ENCODE assay signal across 24 cellular contexts in the genomic region with DNA sequence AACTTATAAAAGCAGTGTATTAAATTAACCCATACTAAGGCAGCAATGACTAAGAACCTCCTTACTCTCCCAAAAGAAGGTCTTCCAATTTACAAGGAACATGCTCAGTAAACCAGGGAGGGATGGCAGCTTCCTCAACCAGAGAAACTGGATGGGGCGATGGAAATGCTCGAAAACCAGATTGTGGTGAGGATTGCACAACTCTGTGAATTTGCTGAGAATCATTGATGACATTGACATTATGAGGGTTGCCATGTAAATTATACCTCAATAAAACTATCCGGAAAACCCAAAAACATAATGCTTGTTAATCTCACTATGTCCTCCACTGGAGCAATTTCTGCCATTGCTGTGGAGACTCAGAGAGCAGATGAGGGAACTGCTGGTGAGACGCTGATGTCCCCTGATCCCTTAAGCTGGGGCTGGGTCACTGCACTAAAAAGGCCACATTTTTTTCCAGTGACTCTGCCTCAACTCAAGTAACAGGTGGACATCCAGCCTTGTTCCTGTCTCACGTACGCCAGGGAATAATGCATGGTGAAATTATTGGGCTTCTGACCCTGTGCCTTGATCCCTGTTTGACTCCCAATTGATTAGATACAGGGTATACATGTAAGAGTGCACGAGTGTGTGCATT.
"Had no signal": no experiment of that assay in that cellular context is flagged by ENCODE, and none has a peak within 500 bp of the region (broad histone marks: within the 10 kb centered on the region; RNA-seq: fewer than 3 reads in every experiment).

No MANE protein-coding gene starts in this region.

- ATAC-seq: esophagus mucosa; gastrocnemius medialis; heart left ventricle; left colon; mucosa of descending colon; natural killer cell treated with Interleukin-12 subunit alpha and Interleukin-12 subunit beta and Interleukin-15 and Interleukin-18, amount 100 ng/mL, for 72 hours; stimulated activated memory B cell treated with anti-CD40 and anti-IgM and Interleukin-4, amounts not matched to agents 10 μg/mL and 1 μg/mL and 100 μg/mL, for 72 hours; stimulated activated naive CD8-positive, alpha-beta T cell treated with anti-CD3 and anti-CD28 coated beads, Interleukin-15, Interleukin-2, amounts not matched to agents 100 U/mL and 50 U/mL, for 24 hours had no signal

- H3K4me3 ChIP-seq: colonic mucosa, gastrocnemius medialis, heart left ventricle, lung, mucosa of descending colon, prostate gland, right atrium auricular region, sigmoid colon, skin epidermis, spleen, testis, tibial artery had no signal

- DNase-seq: colonic mucosa; effector CD8-positive, alpha-beta T cell; foreskin fibroblast; gastrocnemius medialis; heart left ventricle; hippocampal formation; kidney glomerular epithelial cell; left colon; mucosa of descending colon; naive B cell; sigmoid colon; spleen; stimulated activated CD4-positive, alpha-beta T cell treated with anti-CD3 and anti-CD28 coated beads, Interleukin-4, amount 100 ng/mL, for 4 hours; stimulated activated naive CD8-positive, alpha-beta T cell treated with anti-CD3 and anti-CD28 coated beads, Interleukin-15, Interleukin-2, amounts not matched to agents 100 U/mL and 50 U/mL, for 24 hours; substantia nigra; testis; tibial artery had no signal
